27 cellular contexts compared by ENCODE assay signal in genomic region chr4:19888587-19888986, GRCh38.
A peak's percentile ranks its signal among the peaks of the same experiment; 100 is the strongest.
DNase-seq lines count a peak whose midpoint lies in the region; ATAC-seq and TF ChIP-seq lines count a peak whose summit lies in the region.
"Had no signal": no experiment of that assay in that cellular context is flagged by ENCODE, and none has a peak within 500 bp of the region (broad histone marks: within the 10 kb centered on the region; RNA-seq: fewer than 3 reads in every experiment).

No MANE protein-coding gene starts in this region.

- H3K4me2 ChIP-seq in PC-3 (ENCODE audit: low read length) (no peak overlapping the region), mesendoderm (ENCODE audit: low read length) (no peak overlapping the region)

- no peaks in the 10 kb centered on the region for H4K20me1 ChIP-seq in PC-3 (ENCODE audit: low read length)

- peaks cover 10% of the 10 kb centered on the region for H3K9me3 Mint-ChIP-seq in CD8-positive, alpha-beta T cell

- H3K27me3 Mint-ChIP-seq in CD8-positive, alpha-beta T cell (ENCODE audit: low read depth): no peaks in the 10 kb centered on the region
- H3K27me3 Mint-ChIP-seq: activated CD4-positive, alpha-beta T cell treated with anti-CD3 and anti-CD28 coated beads, Interleukin-2, amount 10 ng/mL, durations not matched to agents 24 days and 14 days; central memory CD8-positive, alpha-beta T cell; stimulated activated naive B cell treated with anti-CD40 and anti-IgM and Interleukin-4, amounts not matched to agents 10 μg/mL and 1 μg/mL and 100 μg/mL, for 72 hours had no signal

- no peak overlapping the region for H3K4me3 Mint-ChIP-seq in CD8-positive, alpha-beta T cell
- H3K4me3 Mint-ChIP-seq: activated CD4-positive, alpha-beta T cell treated with anti-CD3 and anti-CD28 coated beads, Interleukin-2, amount 10 ng/mL, durations not matched to agents 24 days and 14 days; activated T-cell treated with anti-CD3 and anti-CD28 coated beads, Interleukin-2, amount 50 U/mL, for 4 hours; CD14-positive monocyte; central memory CD8-positive, alpha-beta T cell; stimulated activated naive B cell treated with anti-CD40 and anti-IgM and Interleukin-4, amounts not matched to agents 10 μg/mL and 1 μg/mL and 100 μg/mL, for 72 hours had no signal

- H4K5ac ChIP-seq in mesendoderm (ENCODE audit: low read length): no peak overlapping the region

- H2BK5ac ChIP-seq in mesendoderm (ENCODE audit: low read length): no peak overlapping the region

- no TSS peak for BruUV-seq in PC-3 (replicated peaks; lab: Mats Ljungman, UMichigan)

- H3K27ac ChIP-seq in PC-3 (ENCODE audit: low read length) (no peak overlapping the region), mesendoderm (ENCODE audit: low read depth, low read length) (no peak overlapping the region)
- H3K27ac ChIP-seq in CD8-positive, alpha-beta T cell (ENCODE audit: low read depth, low read length): no peak overlapping the region
- H3K27ac ChIP-seq: gastroesophageal sphincter, HL-60, left lung, psoas muscle, upper lobe of left lung had no signal

- H3K79me1 ChIP-seq in mesendoderm (ENCODE audit: low read length): no peaks in the 10 kb centered on the region

- no peak overlapping the region for H2BK120ac ChIP-seq in mesendoderm (ENCODE audit: low read depth, low read length)

- H3K4me1 ChIP-seq in PC-3 (ENCODE audit: insufficient read depth, low read length): peaks cover 8% of the 10 kb centered on the region; the same call in 1 of the 2 replicates
- H3K4me1 ChIP-seq in mesendoderm (ENCODE audit: control insufficient read depth, low read depth, low read length): no peaks in the 10 kb centered on the region
- H3K4me1 ChIP-seq in CD8-positive, alpha-beta T cell (ENCODE audit: insufficient read depth, low read length): no peaks in the 10 kb centered on the region
- H3K4me1 ChIP-seq: gastroesophageal sphincter, left lung, psoas muscle, upper lobe of left lung had no signal

- H3K4me3 ChIP-seq in GM12875 (ENCODE audit: low read depth, low read length): no peak overlapping the region
- H3K4me3 ChIP-seq in Jurkat, Clone E6-1 (ENCODE audit: low read length): no peak overlapping the region
- no peak overlapping the region for H3K4me3 ChIP-seq in PC-3 (ENCODE audit: low read length)
- H3K4me3 ChIP-seq in mesendoderm (ENCODE audit: low read length): no peak overlapping the region
- H3K4me3 ChIP-seq in CD8-positive, alpha-beta T cell (ENCODE audit: low read depth, low read length): no peak overlapping the region
- H3K4me3 ChIP-seq: gastroesophageal sphincter, left lung, psoas muscle, upper lobe of left lung had no signal

- H3K9me2 ChIP-seq in PC-3 (replicated peaks; ENCODE audit: low read length): no peaks in the 10 kb centered on the region

- DNase-seq in Jurkat, Clone E6-1 (ENCODE audit: low read depth, low spot score): peak; percentile 4
- DNase-seq in PC-3: no peak
- peak; percentile 8 for DNase-seq in mesendoderm
- DNase-seq in NCI-H2171 treated with DMSO at 0.1 percent for 48 hours (lab: John Stamatoyannopoulos, UW): no peak
- no peak for DNase-seq in activated CD4-positive, alpha-beta T cell treated with anti-CD3 and anti-CD28 coated beads for 1 hour
- no peak for DNase-seq in CD8-positive, alpha-beta T cell
- DNase-seq: activated CD4-positive, alpha-beta T cell treated with anti-CD3 and anti-CD28 coated beads, Interleukin-2, amount 10 ng/mL, durations not matched to agents 24 days and 14 days; activated gamma-delta T cell treated with Interleukin-2 at 50 U/mL for 16 hours; activated T-cell treated with anti-CD3 and anti-CD28 coated beads, Interleukin-2, amount 50 U/mL, for 4 hours; GDM1; hypothalamus; left lung; mesenchymal stem cell; NCI-H1105; NCI-H187 treated with DMSO at 0.1 percent for 48 hours; NCI-H2227 treated with DMSO at 0.1 percent for 48 hours; NCI-H69; psoas muscle; stimulated activated naive B cell treated with anti-CD40 and anti-IgM and Interleukin-4, amounts not matched to agents 10 μg/mL and 1 μg/mL and 100 μg/mL, for 72 hours; T-helper 2 cell; upper lobe of left lung had no signal

- H2BK15ac ChIP-seq in mesendoderm (replicated peaks; ENCODE audit: low read depth): no peak overlapping the region

- H3K79me2 ChIP-seq in PC-3 (ENCODE audit: low read length) (no peaks in the 10 kb centered on the region), mesendoderm (ENCODE audit: control insufficient read depth, insufficient read depth, low read length) (no peaks in the 10 kb centered on the region)

- no peaks in the 10 kb centered on the region for H3K9me3 ChIP-seq in PC-3 (ENCODE audit: low read length)
- no peaks in the 10 kb centered on the region for H3K9me3 ChIP-seq in CD8-positive, alpha-beta T cell (ENCODE audit: low read length)
- H3K9me3 ChIP-seq: gastroesophageal sphincter, psoas muscle, upper lobe of left lung had no signal

- CTCF ChIA-PET in PC-3 (lab: Charles Lee): no interaction called here
- CTCF ChIA-PET in CD8-positive, alpha-beta T cell (lab: Charles Lee): no interaction called here

- H2AFZ ChIP-seq in PC-3 (ENCODE audit: low read length): no peak overlapping the region

- H4K8ac ChIP-seq in mesendoderm (ENCODE audit: low read depth, low read length): no peak overlapping the region

- POLR2A ChIA-PET in PC-3 (lab: Charles Lee; ENCODE audit: unreplicated experiment): no interaction called here
- POLR2A ChIA-PET in CD8-positive, alpha-beta T cell (lab: Charles Lee): no interaction called here

- WGBS in mesendoderm (ENCODE audit: extremely low coverage, insufficient coverage, low lambda C conversion rate): no CpG with 5 or more reads among the region's 2 CpGs

- intact Hi-C loops in PC-3 (cut with micrococcal nuclease): no loop called here
- intact Hi-C loops in CD8-positive, alpha-beta T cell (cut with DNase I, micrococcal nuclease): no loop called here

- H3K9ac ChIP-seq in PC-3 (ENCODE audit: low read length) (no peak overlapping the region), mesendoderm (ENCODE audit: low read length) (no peak overlapping the region)

- H2AK5ac ChIP-seq in mesendoderm (ENCODE audit: low read length): no peak overlapping the region

- no peak overlapping the region for H3K27ac Mint-ChIP-seq in CD8-positive, alpha-beta T cell
- H3K27ac Mint-ChIP-seq: activated CD4-positive, alpha-beta T cell treated with anti-CD3 and anti-CD28 coated beads, Interleukin-2, amount 10 ng/mL, durations not matched to agents 24 days and 14 days; CD14-positive monocyte; stimulated activated naive B cell treated with anti-CD40 and anti-IgM and Interleukin-4, amounts not matched to agents 10 μg/mL and 1 μg/mL and 100 μg/mL, for 72 hours had no signal

- H3K27me3 ChIP-seq in PC-3 (ENCODE audit: low read length) (no peaks in the 10 kb centered on the region), mesendoderm (ENCODE audit: insufficient read depth, low read length, poor library complexity) (no peaks in the 10 kb centered on the region)
- no peaks in the 10 kb centered on the region for H3K27me3 ChIP-seq in CD8-positive, alpha-beta T cell (ENCODE audit: insufficient read depth, low read length)
- H3K27me3 ChIP-seq: gastroesophageal sphincter, left lung, upper lobe of left lung had no signal

- H3K18ac ChIP-seq in mesendoderm (ENCODE audit: low read length): no peak overlapping the region

- H3K4ac ChIP-seq in mesendoderm (ENCODE audit: low read depth, low read length): no peak overlapping the region

- ATAC-seq in PC-3: no peak
- no peak for ATAC-seq in CD8-positive, alpha-beta T cell
- ATAC-seq: activated T-cell treated with anti-CD3 and anti-CD28 coated beads, Interleukin-2, amount 50 U/mL, for 4 hours; gastroesophageal sphincter; left lung; psoas muscle; SK-N-SH treated with all-trans-retinoic acid at 6 μM for 48 hours; stimulated activated naive B cell treated with anti-CD40 and anti-IgM and Interleukin-4, amounts not matched to agents 10 μg/mL and 1 μg/mL and 100 μg/mL, for 72 hours had no signal

- no peaks in the 10 kb centered on the region for H3F3A ChIP-seq in PC-3 (ENCODE audit: low read length, unreplicated experiment)

- no peak overlapping the region for H3K23ac ChIP-seq in mesendoderm (ENCODE audit: low read length)

- 0 out of 2 replicates have a peak, but pooled peaks have one; percentile 8 for TF ChIP-seq CTCF in GM12875 (IDR thresholded peaks at IDR 0.05; ENCODE audit: borderline replicate concordance, insufficient read depth, low read depth, low read length)
- TF ChIP-seq CTCF in PC-3 (conservative IDR thresholded peaks at IDR 0.05; ENCODE audit: low read depth, low read length): peak; percentile 32; the same call in 1 of the 2 replicates
- TF ChIP-seq CTCF in CD8-positive, alpha-beta T cell (IDR thresholded peaks at IDR 0.05): no peak

- H3K36me3 ChIP-seq in PC-3 (ENCODE audit: low read depth, low read length): no peaks in the 10 kb centered on the region
- no peaks in the 10 kb centered on the region for H3K36me3 ChIP-seq in mesendoderm (ENCODE audit: control insufficient read depth, insufficient read depth, low read length)
- H3K36me3 ChIP-seq in CD8-positive, alpha-beta T cell (ENCODE audit: insufficient read depth, low read length): no peaks in the 10 kb centered on the region
- H3K36me3 ChIP-seq: gastroesophageal sphincter, left lung, upper lobe of left lung had no signal

- H3K4me1 Mint-ChIP-seq in CD8-positive, alpha-beta T cell (ENCODE audit: low read depth): no peaks in the 10 kb centered on the region
- H3K4me1 Mint-ChIP-seq: activated CD4-positive, alpha-beta T cell treated with anti-CD3 and anti-CD28 coated beads, Interleukin-2, amount 10 ng/mL, durations not matched to agents 24 days and 14 days; CD14-positive monocyte; central memory CD8-positive, alpha-beta T cell; stimulated activated naive B cell treated with anti-CD40 and anti-IgM and Interleukin-4, amounts not matched to agents 10 μg/mL and 1 μg/mL and 100 μg/mL, for 72 hours had no signal

- H3K56ac ChIP-seq in mesendoderm (ENCODE audit: low read length): no peak overlapping the region

- H3K36me3 Mint-ChIP-seq in CD8-positive, alpha-beta T cell: no peaks in the 10 kb centered on the region
- H3K36me3 Mint-ChIP-seq: CD14-positive monocyte; stimulated activated naive B cell treated with anti-CD40 and anti-IgM and Interleukin-4, amounts not matched to agents 10 μg/mL and 1 μg/mL and 100 μg/mL, for 72 hours had no signal

Comparison
In these comparisons a context has a peak if more than half of its experiments do, and no peak if none do; other contexts are left out.
1. DNase-seq: peak in Jurkat, Clone E6-1 (single experiment) and mesendoderm (single experiment); none in PC-3 (single experiment), NCI-H2171 treated with DMSO at 0.1 percent for 48 hours (single experiment), activated CD4-positive, alpha-beta T cell treated with anti-CD3 and anti-CD28 coated beads for 1 hour (single experiment) and CD8-positive, alpha-beta T cell (0 of 7).